8 cellular contexts compared by ENCODE assay signal in genomic region chr17:28726396-28726911, GRCh38. TPM values are rescaled to one million over a fixed set of nuclear protein-coding genes. Genes with fewer than 3 reads are reported as not detected.
DNase-seq lines count a peak whose midpoint lies in the region; ATAC-seq and TF ChIP-seq lines count a peak whose summit lies in the region.

No MANE protein-coding gene starts in this region.

- H3K27ac ChIP-seq in WERI-Rb-1 = peak overlapping the region; percentile 94
- H3K27ac ChIP-seq in right lobe of liver = peak overlapping the region; percentile 24 to 90 (median 57)

- WGBS in right lobe of liver (ENCODE audit: insufficient coverage, low coverage, low lambda C conversion rate, missing lambda C conversion rate) = 0% methylated on average over 14 of the region's 52 CpGs

- peaks cover 18% of the 10 kb centered on the region for H3K36me3 Mint-ChIP-seq in chondrocyte (ENCODE audit: low read depth)

- H3K4me3 ChIP-seq in WERI-Rb-1 (ENCODE audit: low read depth, low read length) = peak overlapping the region; percentile 60
- H3K4me3 ChIP-seq in right lobe of liver = peak overlapping the region; percentile 70 to 78 (median 74)

- POLR2A ChIA-PET in HEK293T (lab: Yijun Ruan, JAX) = interaction anchor here (0.7 to 11.6 kb wide), 20 partner anchors 9 to 390 kb away, joined by 3 to 409 read pairs (median 8); partner anchors contain the start of genes FAM222B, FLOT2, PHF12 and PROCA1

- TF ChIP-seq POLR2A in right lobe of liver (IDR thresholded peaks at IDR 0.05) = no peak

- H3K36me3 ChIP-seq in WERI-Rb-1 = peaks cover 45% of the 10 kb centered on the region
- peaks cover 6 to 30% (median 20%) of the 10 kb centered on the region in 4 donors for H3K36me3 ChIP-seq in right lobe of liver

- TF ChIP-seq CTCF in WERI-Rb-1 (IDR thresholded peaks at IDR 0.05; ENCODE audit: low read depth, low read length) = no peak
- peak; percentile 19 for TF ChIP-seq CTCF in chondrocyte (IDR thresholded peaks at IDR 0.05)
- TF ChIP-seq CTCF in right lobe of liver (IDR thresholded peaks at IDR 0.05) = no peak

- DNase-seq in ACHN (peak; percentile 73), NCI-H1092 treated with DMSO at 0.1 percent for 48 hours (lab: John Stamatoyannopoulos, UW) (peak; percentile 69), WERI-Rb-1 (peak; percentile 68), chondrocyte (ENCODE audit: low spot score) (no peak), right lobe of liver (peak in 2 of 3 donors; percentile 78 to 81), HEK293T (ENCODE audit: extremely low spot score) (no peak)
- peak; percentile 18 to 50 for DNase-seq in stimulated activated CD8-positive, alpha-beta memory T cell treated with anti-CD3 and anti-CD28 coated beads, Interleukin-2, amount 100 ng/mL, for 1 hour (ENCODE audit: low read depth in 2 of 2)

- intact Hi-C loops in right lobe of liver (cut with DNase I) = no loop called here

- ATAC-seq in GM19035 (IDR thresholded peaks at IDR 0.05; ENCODE audit: unreplicated experiment) = peak; percentile 16
- peak; percentile 29 to 54 (median 42) for ATAC-seq in right lobe of liver

- H3K4me3 Mint-ChIP-seq in chondrocyte (ENCODE audit: unreplicated experiment) = peak overlapping the region; percentile 85

- in situ Hi-C loops in ACHN (cut with HindIII; ENCODE audit: low pct_ligation_motif_present, low pct_unique_long_range_greater_than_20kb, low sequenced_read_pairs) = no loop called here

- H3K4me1 ChIP-seq in right lobe of liver = peaks cover 0 to 12% (median 6%) of the 10 kb centered on the region in 4 donors

- CTCF ChIA-PET in HEK293T (lab: Yijun Ruan, JAX) = interaction anchor here (0.6 to 6.7 kb wide), 27 partner anchors 9 to 390 kb away, joined by 3 to 185 read pairs (median 7); partner anchors contain the start of genes FAM222B, FLOT2, PHF12 and PROCA1

- H3K27me3 ChIP-seq in WERI-Rb-1 (ENCODE audit: insufficient read depth, low read depth, severe bottlenecking) (no peaks in the 10 kb centered on the region), right lobe of liver (no peaks in the 10 kb centered on the region)

- H3K4me1 Mint-ChIP-seq in chondrocyte (ENCODE audit: low read depth) = peaks cover 60% of the 10 kb centered on the region

- H3K9me3 ChIP-seq in WERI-Rb-1 (ENCODE audit: severe bottlenecking) (no peaks in the 10 kb centered on the region), right lobe of liver (no peaks in the 10 kb centered on the region)

- no peaks in the 10 kb centered on the region for H3K9me3 Mint-ChIP-seq in chondrocyte (ENCODE audit: low read depth)

- H3K27me3 Mint-ChIP-seq in chondrocyte (ENCODE audit: low read depth) = no peaks in the 10 kb centered on the region

- peak overlapping the region; percentile 97 for H3K27ac Mint-ChIP-seq in chondrocyte (ENCODE audit: unreplicated experiment)

TF ChIP-seq in HEK293T, 16 proteins besides CTCF, POLR2A, EP300 and RAD21:
- TF ChIP-seq SUZ12 (IDR thresholded peaks at IDR 0.05) = no peak
- TF ChIP-seq LEF1 (IDR thresholded peaks at IDR 0.05; ENCODE audit: borderline replicate concordance) = no peak
- no peak for TF ChIP-seq SP1 (IDR thresholded peaks at IDR 0.05)
- no peak for TF ChIP-seq HDGF (IDR thresholded peaks at IDR 0.05; ENCODE audit: borderline replicate concordance)
- no peak for TF ChIP-seq FOXM1 (IDR thresholded peaks at IDR 0.05; ENCODE audit: borderline replicate concordance)
- no peak for TF ChIP-seq BHLHE40 (IDR thresholded peaks at IDR 0.05; ENCODE audit: borderline replicate concordance)
- no peak for TF ChIP-seq L3MBTL2 (conservative IDR thresholded peaks at IDR 0.05)
- no peak for TF ChIP-seq ZNF384 (IDR thresholded peaks at IDR 0.05)
- no peak for TF ChIP-seq ARNT (IDR thresholded peaks at IDR 0.05)
TF ChIP-seq in HEK293T: peak in this region for 0.

RNA-seq across cellular contexts. Expression of gene TLCD1, which starts 0.4 kb away (rescaled TPM):
- 12.4 to 12.9 TPM (median 12.6 TPM) in 3 replicates for total RNA-seq in chondrocyte
- 10 to 100 TPM in 1 of 6 experiments, 1 to 10 TPM in 5; 2.9 to 11.0 (median 7.0) TPM for total RNA-seq in right lobe of liver

RNA-seq across cellular contexts. Expression of gene NEK8, which starts 2.1 kb away (rescaled TPM):
- total RNA-seq in chondrocyte (5.3 to 6.1 TPM (median 5.5 TPM) in 3 replicates), right lobe of liver (1 to 10 TPM; 1.6 to 5.4 (median 3.2) TPM)

RNA-seq across cellular contexts. Expression of gene RPL23A, which starts 6.7 kb away (rescaled TPM):
- 853 to 1,026 TPM (median 884 TPM) in 3 replicates for total RNA-seq in chondrocyte
- total RNA-seq in right lobe of liver = 100 to 1,000 TPM; 212 to 464 (median 362) TPM

RNA-seq across cellular contexts. Expression of gene RAB34, which starts 8.8 kb away (rescaled TPM):
- total RNA-seq in chondrocyte (128 to 132 TPM (median 131 TPM) in 3 replicates), right lobe of liver (10 to 100 TPM in 1 of 6 experiments, 1 to 10 TPM in 5; 2.5 to 12.5 (median 4.7) TPM)

RNA-seq across cellular contexts. Expression of gene PROCA1, which starts 14.8 kb away (rescaled TPM):
- total RNA-seq in chondrocyte = 1.4 to 2.3 TPM (median 2.0 TPM) in 3 replicates
- total RNA-seq in right lobe of liver = under 1 TPM in 5 of 6 experiments, not detected in 1; 0.18 to 0.97 (median 0.54) TPM

Comparison
In these comparisons a context has a peak if more than half of its experiments do, and no peak if none do; other contexts are left out.
1. DNase-seq: peak in ACHN (single experiment), NCI-H1092 treated with DMSO at 0.1 percent for 48 hours (single experiment), WERI-Rb-1 (single experiment), right lobe of liver (2 of 3) and stimulated activated CD8-positive, alpha-beta memory T cell treated with anti-CD3 and anti-CD28 coated beads, Interleukin-2, amount 100 ng/mL, for 1 hour (2 of 2); none in chondrocyte (single experiment) and HEK293T (single experiment).